ENCODE assay signal across 14 cellular contexts in genomic region chr7:77904252-77904651, GRCh38.
DNase-seq lines count a peak whose midpoint lies in the region; ATAC-seq and TF ChIP-seq lines count a peak whose summit lies in the region.
"Had no signal": no experiment of that assay in that cellular context is flagged by ENCODE, and none has a peak within 500 bp of the region (broad histone marks: within the 10 kb centered on the region; RNA-seq: fewer than 3 reads in every experiment).

No MANE protein-coding gene starts in this region.

- DNase-seq in AG10803 (ENCODE audit: low read depth) (peak; percentile 11), ELR (ENCODE audit: low read depth) (peak; percentile 5), epithelial cell of esophagus (ENCODE audit: low read depth) (peak; percentile 8)
- no peak for DNase-seq in activated effector memory CD4-positive, alpha-beta T cell treated with Interleukin-2 at 50 U/mL for 16 hours
- DNase-seq: CD8-positive, alpha-beta memory T cell; NCI-H1092; NCI-H1694; NCI-H345; PC-9 had no signal

- H4K20me1 ChIP-seq in OCI-LY1 (ENCODE audit: insufficient read depth, low read length), result no peaks in the 10 kb centered on the region

- peaks cover 15% of the 10 kb centered on the region; the same call in 1 of the 2 replicates for H3K36me3 ChIP-seq in OCI-LY1 (ENCODE audit: insufficient read depth, low read length)

- H3K27ac ChIP-seq in OCI-LY1 (ENCODE audit: low read depth, low read length, poor library complexity, severe bottlenecking), result peak overlapping the region; percentile 87
- H3K27ac ChIP-seq: PC-9 had no signal

- no peaks in the 10 kb centered on the region for H3K9me3 ChIP-seq in OCI-LY1 (ENCODE audit: low read length)

- H3K79me2 ChIP-seq in OCI-LY1 (ENCODE audit: insufficient read depth, low read length), result no peaks in the 10 kb centered on the region

- H3K9ac ChIP-seq in OCI-LY1 (ENCODE audit: low read length), result no peak overlapping the region

- peaks cover 19% of the 10 kb centered on the region for H3F3A ChIP-seq in OCI-LY1 (ENCODE audit: insufficient read depth, low read length)

- no peak overlapping the region for H2AFZ ChIP-seq in OCI-LY1 (ENCODE audit: low read length)
- H2AFZ ChIP-seq: PC-9 had no signal

- H3K4me3 ChIP-seq in AG10803 (ENCODE audit: low read length) (no peak overlapping the region), OCI-LY1 (ENCODE audit: low read depth, low read length, poor library complexity, severe bottlenecking) (no peak overlapping the region), epithelial cell of esophagus (ENCODE audit: low read length) (no peak overlapping the region)
- H3K4me3 ChIP-seq: K562, PC-9 had no signal

- H3K9me2 ChIP-seq in OCI-LY1 (ENCODE audit: low read depth, low read length), result no peaks in the 10 kb centered on the region

- no peak for ATAC-seq in GM18517 (IDR thresholded peaks at IDR 0.05; ENCODE audit: unreplicated experiment)
- no peak for ATAC-seq in GM19328 (IDR thresholded peaks at IDR 0.05; ENCODE audit: unreplicated experiment)
- no peak for ATAC-seq in GM19324 (IDR thresholded peaks at IDR 0.05; ENCODE audit: low FRiP score, unreplicated experiment)

- TF ChIP-seq CTCF in AG10803 (conservative IDR thresholded peaks at IDR 0.05; ENCODE audit: low read length), result no peak
- no peak for TF ChIP-seq CTCF in OCI-LY1 (IDR thresholded peaks at IDR 0.05; ENCODE audit: low read length)
- no peak for TF ChIP-seq CTCF in epithelial cell of esophagus (IDR thresholded peaks at IDR 0.05; ENCODE audit: insufficient read depth, low read depth, low read length, missing control alignments)

- peaks cover 34% of the 10 kb centered on the region for H3K4me1 ChIP-seq in OCI-LY1 (ENCODE audit: insufficient read depth, low read length, severe bottlenecking)

- no peaks in the 10 kb centered on the region for H3K27me3 ChIP-seq in OCI-LY1 (ENCODE audit: insufficient read depth, low read length)

- no peak overlapping the region for H3K4me2 ChIP-seq in OCI-LY1 (ENCODE audit: low read length)
- H3K4me2 ChIP-seq: PC-9 had no signal
